Comparison of ENCODE assay signal across 9 cellular contexts in the genomic region with DNA sequence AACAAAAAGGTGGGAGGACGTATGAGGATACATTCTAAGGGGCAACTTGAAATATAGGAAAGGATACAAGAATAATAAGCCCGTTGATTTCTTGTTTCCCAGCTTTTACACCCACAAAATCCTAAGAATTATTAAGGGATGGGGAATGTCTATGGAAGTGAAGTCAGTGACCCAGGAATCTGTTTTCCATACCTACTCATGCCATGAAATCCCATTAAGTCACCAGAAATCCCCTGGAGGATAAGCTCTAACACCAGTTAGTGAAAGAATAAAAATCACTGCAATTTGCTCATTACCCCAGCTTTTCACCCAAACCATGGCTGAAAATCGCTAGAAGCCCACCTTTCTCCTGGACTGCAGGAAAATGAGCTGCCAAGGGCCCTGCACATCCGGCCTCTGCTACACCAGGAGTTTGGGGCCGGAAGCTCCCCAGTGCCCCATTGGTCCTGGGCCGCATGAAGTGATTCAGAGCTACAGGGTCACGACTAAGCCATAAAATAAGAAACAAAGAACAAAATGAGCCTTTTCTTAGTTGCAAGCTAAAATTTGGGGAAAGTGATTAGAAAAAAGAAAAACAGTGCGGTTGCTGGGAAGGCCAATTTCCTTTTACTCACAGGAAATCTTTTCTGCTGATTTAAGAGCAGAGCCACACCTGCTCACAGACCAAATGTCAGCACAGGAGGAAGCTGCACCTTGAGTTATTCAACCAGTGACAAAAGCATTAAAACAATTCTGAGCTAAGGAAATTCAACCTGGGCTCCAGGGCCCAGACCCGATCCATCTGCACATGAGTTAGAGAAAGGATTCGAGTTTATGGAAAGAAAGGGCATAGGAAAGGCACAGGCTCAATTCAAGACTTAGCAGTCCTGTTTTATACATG. TPM values are rescaled to one million over a fixed set of nuclear protein-coding genes. Genes with fewer than 3 reads are reported as not detected.
A peak's percentile ranks its signal among the peaks of the same experiment; 100 is the strongest.
DNase-seq lines count a peak whose midpoint lies in the region; ATAC-seq and TF ChIP-seq lines count a peak whose summit lies in the region.
"Had no signal": no experiment of that assay in that cellular context is flagged by ENCODE, and none has a peak within 500 bp of the region (broad histone marks: within the 10 kb centered on the region; RNA-seq: fewer than 3 reads in every experiment).

No MANE protein-coding gene starts in this region.

- H3K36me3 Mint-ChIP-seq in brain, result peaks cover 41% of the 10 kb centered on the region

- H3K27me3 Mint-ChIP-seq in brain, result no peaks in the 10 kb centered on the region

- TF ChIP-seq POLR2A in vagina (IDR thresholded peaks at IDR 0.05), result no peak

- H3K36me3 ChIP-seq in mucosa of stomach (ENCODE audit: control insufficient read depth, insufficient read depth, low read length), result no peaks in the 10 kb centered on the region
- no peaks in the 10 kb centered on the region for H3K36me3 ChIP-seq in vagina

- intact Hi-C loops in vagina (cut with DNase I), result loop anchor here (5.0 kb wide), 1 partner anchor 40 kb away; a partner anchor contains a TSS

- H3K27ac ChIP-seq in vagina, result peak overlapping the region; percentile 55
- H3K27ac ChIP-seq: SJSA1 had no signal

- H3K9me3 Mint-ChIP-seq in brain, result peaks cover 0 to 5% (median 0%) of the 10 kb centered on the region in 5 experiments

- peaks cover 75% of the 10 kb centered on the region for H3K4me1 Mint-ChIP-seq in brain

- H3K4me3 ChIP-seq in mucosa of stomach (ENCODE audit: low read length) (no peak overlapping the region), vagina (no peak overlapping the region)
- H3K4me3 ChIP-seq: SJSA1 had no signal

- H3K4me1 ChIP-seq in mucosa of stomach (ENCODE audit: control insufficient read depth, insufficient read depth, low read length) (peaks cover 89% of the 10 kb centered on the region), vagina (peaks cover 81% of the 10 kb centered on the region)

- TF ChIP-seq CTCF in brain (conservative IDR thresholded peaks at IDR 0.05) (no peak), vagina (IDR thresholded peaks at IDR 0.05) (no peak)

- H3K9ac ChIP-seq in mucosa of stomach (ENCODE audit: low read length), result peak overlapping the region; percentile 32

- ATAC-seq in HG03460 (IDR thresholded peaks at IDR 0.05; ENCODE audit: unreplicated experiment), result no peak
- ATAC-seq in HG02981 (IDR thresholded peaks at IDR 0.05; ENCODE audit: unreplicated experiment), result no peak
- ATAC-seq in GM19463 (IDR thresholded peaks at IDR 0.05; ENCODE audit: unreplicated experiment), result no peak

- DNase-seq in stimulated activated CD4-positive, alpha-beta T cell treated with anti-CD3 and anti-CD28 coated beads, Interleukin-1b, Interleukin-23, amount 100 ng/mL, for 48 hours, result peak; percentile 22
- no peak for DNase-seq in stimulated activated CD4-positive, alpha-beta T cell treated with anti-CD3 and anti-CD28 coated beads, Interleukin-4, amount 100 ng/mL, for 24 hours
- DNase-seq in vagina (ENCODE audit: extremely low spot score in 2 of 2), result peak in 1 of 2 donors; percentile 75

- H3K4me3 Mint-ChIP-seq in brain, result no peak overlapping the region

- H3K9me3 ChIP-seq in mucosa of stomach (ENCODE audit: control insufficient read depth, low read length) (no peaks in the 10 kb centered on the region), vagina (no peaks in the 10 kb centered on the region)
- H3K9me3 ChIP-seq: SJSA1 had no signal

- H3K27ac Mint-ChIP-seq in brain, result peak overlapping the region in 3 of 5 experiments; percentile 12 to 19 (median 16)

- H3K27me3 ChIP-seq in mucosa of stomach (ENCODE audit: control insufficient read depth, insufficient read depth, low read length) (no peaks in the 10 kb centered on the region), vagina (no peaks in the 10 kb centered on the region)
- H3K27me3 ChIP-seq: SJSA1 had no signal

RNA-seq across cellular contexts. Expression of a gene that starts 40.3 kb away (rescaled TPM):
- polyA plus RNA-seq in brain (ENCODE audit: insufficient read depth, low read depth, low replicate concordance), result 64.4 TPM
- total RNA-seq in vagina, result 21.9 TPM
